ENCODE assay signal across 1 cellular context in genomic region chr12:120292661-120293531, GRCh38.
TF ChIP-seq lines count a peak whose summit lies in the region.

Gene RNU4-1 (minus strand): TSS chr12:120293237.

TF ChIP-seq in HepG2, 621 proteins besides CTCF, POLR2A, EP300 and RAD21 (continued from another document and continues in another):
- peak; percentile 50; the same call in 1 of the 2 replicates for TF ChIP-seq ZHX2 (IDR thresholded peaks at IDR 0.05; ENCODE audit: low read depth)
- TF ChIP-seq ZHX2 (CRISPR knock-in tag; IDR thresholded peaks at IDR 0.05; ENCODE audit: borderline replicate concordance), result 0 out of 2 replicates have a peak, but pooled peaks have one; percentile 52
- TF ChIP-seq ZFP37 (CRISPR knock-in tag; IDR thresholded peaks at IDR 0.05; ENCODE audit: borderline replicate concordance), result peak; percentile 49; the same call in 1 of the 2 replicates
- TF ChIP-seq ZKSCAN5 (CRISPR knock-in tag; IDR thresholded peaks at IDR 0.05), result no peak
- TF ChIP-seq SOX13 (IDR thresholded peaks at IDR 0.05), result peak; percentile 77
- TF ChIP-seq SOX13 (CRISPR knock-in tag; conservative IDR thresholded peaks at IDR 0.05 in 1 of 2, IDR thresholded peaks at IDR 0.05 in 1 of 2), result peak in 1 of 2 experiments; percentile 57; a peak in 2 of 4 replicates
- TF ChIP-seq ZNF263 (CRISPR knock-in tag; IDR thresholded peaks at IDR 0.05), result peak; percentile 38; the same call in 1 of the 2 replicates
- peak; percentile 81; the same call in 1 of the 2 replicates for TF ChIP-seq MAF1 (CRISPR knock-in tag; IDR thresholded peaks at IDR 0.05; ENCODE audit: borderline replicate concordance)
- no peak for TF ChIP-seq ZNF564 (CRISPR knock-in tag; IDR thresholded peaks at IDR 0.05)
- TF ChIP-seq GFI1 (CRISPR knock-in tag; IDR thresholded peaks at IDR 0.05; ENCODE audit: borderline replicate concordance), result no peak
- peak; percentile 18 for TF ChIP-seq YY1 (IDR thresholded peaks at IDR 0.05; ENCODE audit: insufficient read depth, insufficient replicate concordance, low read depth, low read length)
- TF ChIP-seq SP2 (CRISPR knock-in tag; IDR thresholded peaks at IDR 0.05), result no peak
- TF ChIP-seq ZNF329 (CRISPR knock-in tag; IDR thresholded peaks at IDR 0.05; ENCODE audit: low read depth), result no peak
- no peak for TF ChIP-seq ZNF552 (CRISPR knock-in tag; IDR thresholded peaks at IDR 0.05; ENCODE audit: borderline replicate concordance)
- TF ChIP-seq ZNF761 (CRISPR knock-in tag; conservative IDR thresholded peaks at IDR 0.05), result no peak
- TF ChIP-seq STAT5B (CRISPR knock-in tag; IDR thresholded peaks at IDR 0.05), result no peak
- TF ChIP-seq HBP1 (CRISPR knock-in tag; IDR thresholded peaks at IDR 0.05; ENCODE audit: low read depth), result no peak
- peak; percentile 80 for TF ChIP-seq ZNF205 (CRISPR knock-in tag; IDR thresholded peaks at IDR 0.05)
- TF ChIP-seq ZNF558 (CRISPR knock-in tag; IDR thresholded peaks at IDR 0.05; ENCODE audit: borderline replicate concordance), result no peak
- TF ChIP-seq ZNF18 (CRISPR knock-in tag; IDR thresholded peaks at IDR 0.05; ENCODE audit: insufficient replicate concordance), result no peak
- no peak for TF ChIP-seq ZBTB49 (CRISPR knock-in tag; IDR thresholded peaks at IDR 0.05; ENCODE audit: borderline replicate concordance)
- peak; percentile 67; the same call in 1 of the 2 replicates for TF ChIP-seq RERE (CRISPR knock-in tag; IDR thresholded peaks at IDR 0.05; ENCODE audit: low read depth)
- no peak for TF ChIP-seq NFRKB (IDR thresholded peaks at IDR 0.05)
- no peak; the same call in 1 of the 2 replicates for TF ChIP-seq ATF3 (CRISPR knock-in tag; IDR thresholded peaks at IDR 0.05)
- no peak; the same call in 1 of the 2 replicates for TF ChIP-seq KDM5A (IDR thresholded peaks at IDR 0.05; ENCODE audit: borderline replicate concordance, low read length)
- TF ChIP-seq ZNF143 (CRISPR knock-in tag; IDR thresholded peaks at IDR 0.05), result peak; percentile 94
- no peak for TF ChIP-seq GLMP (CRISPR knock-in tag; IDR thresholded peaks at IDR 0.05; ENCODE audit: borderline replicate concordance)
- TF ChIP-seq ZFAT (CRISPR knock-in tag; conservative IDR thresholded peaks at IDR 0.05), result peak; percentile 96
- TF ChIP-seq AGO2 (optimal IDR thresholded peaks at IDR 0.05; ENCODE audit: low read depth, low read length), result no peak
- peak; percentile 41; the same call in 1 of the 2 replicates for TF ChIP-seq HDAC1 (CRISPR knock-in tag; IDR thresholded peaks at IDR 0.05)
- no peak for TF ChIP-seq ZNF354B (CRISPR knock-in tag; IDR thresholded peaks at IDR 0.05)
- TF ChIP-seq ATF4 (CRISPR knock-in tag; IDR thresholded peaks at IDR 0.05), result peak; percentile 56 to 66; a peak in 1 of 4 replicates
- TF ChIP-seq ZNF777 (CRISPR knock-in tag; IDR thresholded peaks at IDR 0.05), result no peak
- TF ChIP-seq GTF3A (CRISPR knock-in tag; conservative IDR thresholded peaks at IDR 0.05), result no peak
- TF ChIP-seq ZNF343 (CRISPR knock-in tag; IDR thresholded peaks at IDR 0.05), result no peak
- TF ChIP-seq ARNT (IDR thresholded peaks at IDR 0.05), result no peak
